In the genomic region with DNA sequence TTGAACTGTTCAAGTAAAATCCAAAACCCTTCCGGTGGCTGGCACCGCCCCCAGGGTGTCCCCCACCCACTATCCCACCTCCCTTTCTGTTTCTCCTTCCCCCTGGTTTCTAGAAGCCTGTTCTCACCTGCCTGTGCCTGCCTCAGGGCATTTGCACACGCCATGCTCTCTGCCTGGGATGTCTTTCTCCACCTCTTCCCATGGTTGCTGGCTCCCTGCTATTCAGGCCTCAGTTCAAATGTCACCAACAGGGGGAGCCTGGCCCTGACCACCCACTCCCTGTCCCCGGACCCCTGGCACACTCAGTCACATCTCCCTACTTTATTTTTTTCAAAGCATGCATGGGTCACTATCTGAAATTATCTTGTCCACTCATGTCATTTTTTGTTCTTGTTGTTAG, we compare ENCODE assay signal across 13 cellular contexts. TPM values are rescaled to one million over a fixed set of nuclear protein-coding genes. Genes with fewer than 3 reads are reported as not detected.
A peak's percentile ranks its signal among the peaks of the same experiment; 100 is the strongest.
DNase-seq lines count a peak whose midpoint lies in the region; ATAC-seq, FAIRE-seq and TF ChIP-seq lines count a peak whose summit lies in the region.
"Had no signal": no experiment of that assay in that cellular context is flagged by ENCODE, and none has a peak within 500 bp of the region (broad histone marks: within the 10 kb centered on the region; RNA-seq: fewer than 3 reads in every experiment).

No MANE protein-coding gene starts in this region.

- no TSS peak for BruUV-seq in Panc1 (replicated peaks; lab: Mats Ljungman, UMichigan)

- ATAC-seq in Panc1 = peak; percentile 33; the same call in 1 of the 2 replicates
- ATAC-seq: gastrocnemius medialis had no signal

- WGBS in testis, 2 donors = 91 to 92% methylated on average over 4 of the region's 4 CpGs

- TF ChIP-seq CTCF in AG04450 (IDR thresholded peaks at IDR 0.05; ENCODE audit: low read depth, low read length) = 0 out of 2 replicates have a peak, but pooled peaks have one; percentile 20
- peak; percentile 43 for TF ChIP-seq CTCF in GM12864 (IDR thresholded peaks at IDR 0.05; ENCODE audit: low read depth, low read length, missing control alignments)
- no peak; the same call in 1 of the 2 replicates for TF ChIP-seq CTCF in Panc1 (IDR thresholded peaks at IDR 0.05)
- peak; percentile 19 for TF ChIP-seq CTCF in fibroblast of the aortic adventitia (IDR thresholded peaks at IDR 0.05; ENCODE audit: insufficient read depth, low read length)
- TF ChIP-seq CTCF in dorsolateral prefrontal cortex (IDR thresholded peaks at IDR 0.05 in 54 of 56, conservative IDR thresholded peaks at IDR 0.05 in 2 of 56; ENCODE audit: low read depth in 1 of 56, partially characterized antibody in 56 of 56) = peak in 6 of 56 donors; percentile 7 to 19 (median 12)
- no peak for TF ChIP-seq CTCF in testis (IDR thresholded peaks at IDR 0.05)

- no peak for DNase-seq in AG04450 (ENCODE audit: low read depth, low spot score)
- DNase-seq in GM12864 (ENCODE audit: low read depth) = no peak
- no peak for DNase-seq in Panc1 (ENCODE audit: low read depth, low spot score)
- no peak for DNase-seq in fibroblast of the aortic adventitia (ENCODE audit: low read depth)
- DNase-seq in dorsolateral prefrontal cortex = no peak
- no peak for DNase-seq in HTR-8/SVneo (ENCODE audit: insufficient read length, low spot score)
- DNase-seq in testis = no peak
- no peak for DNase-seq in retina
- DNase-seq: activated T-cell treated with anti-CD3 and anti-CD28 coated beads for 4 hours; central memory CD4-positive, alpha-beta T cell; gastrocnemius medialis; Kasumi-1 had no signal

- in situ Hi-C loops in Panc1 (cut with HindIII; ENCODE audit: low pct_unique_long_range_greater_than_20kb, low sequenced_read_pairs) = no loop called here

- intact Hi-C loops in Panc1 (cut with micrococcal nuclease; ENCODE audit: unreplicated experiment) (no loop called here), dorsolateral prefrontal cortex (cut with DNase I) (no loop called here), testis (cut with DNase I; ENCODE audit: low total_unique reads) (no loop called here)

- H3K27ac ChIP-seq in AG04450 (ENCODE audit: low read depth, low read length) = no peak overlapping the region
- peak overlapping the region; percentile 68 for H3K27ac ChIP-seq in Panc1 (ENCODE audit: low read length)
- H3K27ac ChIP-seq in dorsolateral prefrontal cortex = no peak overlapping the region
- H3K27ac ChIP-seq in testis = no peak overlapping the region
- H3K27ac ChIP-seq: gastrocnemius medialis had no signal

- FAIRE-seq in HTR-8/SVneo (lab: Jason Lieb, UNC) = no peak

- H3K27me3 ChIP-seq in AG04450 (ENCODE audit: control insufficient read depth, insufficient read depth, low read length) (no peaks in the 10 kb centered on the region), Panc1 (ENCODE audit: control insufficient read depth, insufficient read depth, low read length) (no peaks in the 10 kb centered on the region), dorsolateral prefrontal cortex (no peaks in the 10 kb centered on the region), testis (no peaks in the 10 kb centered on the region)
- H3K27me3 ChIP-seq: gastrocnemius medialis had no signal

- H3K9me3 ChIP-seq in AG04450 (ENCODE audit: control insufficient read depth, insufficient read depth, low read length) = no peaks in the 10 kb centered on the region
- no peaks in the 10 kb centered on the region for H3K9me3 ChIP-seq in Panc1 (ENCODE audit: control insufficient read depth, insufficient read depth, low read depth, low read length)
- no peaks in the 10 kb centered on the region for H3K9me3 ChIP-seq in testis
- H3K9me3 ChIP-seq: Caco-2, gastrocnemius medialis had no signal

- CTCF ChIA-PET in AG04450 (lab: Charles Lee) (interaction anchor here (1.2 kb wide), 1 partner anchor 15 kb away, joined by 3 read pairs; no protein-coding TSS in a partner anchor), Panc1 (lab: Charles Lee) (interaction anchor here (0.6 to 1.7 kb wide), 2 partner anchors 15 to 47 kb away, joined by 3 to 4 read pairs; partner anchors contain the start of gene NAIF1)

- H3K36me3 ChIP-seq in Panc1 (ENCODE audit: control insufficient read depth, insufficient read depth, low read length) = no peaks in the 10 kb centered on the region
- H3K36me3 ChIP-seq in testis (ENCODE audit: low read depth, missing control alignments) = no peaks in the 10 kb centered on the region
- H3K36me3 ChIP-seq: gastrocnemius medialis had no signal

- TF ChIP-seq POLR2A in testis (IDR thresholded peaks at IDR 0.05) = no peak

- H3K4me1 ChIP-seq in Panc1 (ENCODE audit: control insufficient read depth, insufficient read depth, low read length) (peaks cover 36% of the 10 kb centered on the region), testis (no peaks in the 10 kb centered on the region)
- H3K4me1 ChIP-seq: Caco-2, gastrocnemius medialis had no signal

- H3K4me3 ChIP-seq in AG04450 (ENCODE audit: low read depth, low read length) = no peak overlapping the region
- H3K4me3 ChIP-seq in GM12864 (ENCODE audit: low read depth, low read length) = no peak overlapping the region
- no peak overlapping the region for H3K4me3 ChIP-seq in Panc1 (ENCODE audit: low read depth in 2 of 2, low read length in 2 of 2)
- H3K4me3 ChIP-seq in fibroblast of the aortic adventitia (ENCODE audit: low read depth, low read length) = no peak overlapping the region
- H3K4me3 ChIP-seq in dorsolateral prefrontal cortex = no peak overlapping the region
- H3K4me3 ChIP-seq in testis = no peak overlapping the region
- H3K4me3 ChIP-seq: gastrocnemius medialis had no signal

- POLR2A ChIA-PET in AG04450 (lab: Yijun Ruan, JAX) = interaction anchor here (0.6 kb wide), 1 partner anchor 622 kb away, joined by 3 read pairs; no protein-coding TSS in a partner anchor
- POLR2A ChIA-PET in Panc1 (lab: Charles Lee) = no interaction called here

RNA-seq across cellular contexts. Expression of gene EEIG1, which starts 39.9 kb away (rescaled TPM):
- polyA plus RNA-seq in AG04450 (2011; rRNA removed) (8.3 and 8.6 TPM in 2 replicates), testis (ENCODE audit: insufficient read depth, low read depth, low replicate concordance) (75.7 TPM)
- polyA minus RNA-seq in AG04450 (2011; rRNA and poly(A)+ RNA removed) = 5.2 and 11.1 TPM in 2 replicates
- total RNA-seq in Panc1 (2021; ENCODE audit: unreplicated experiment) (361 TPM), fibroblast of the aortic adventitia (ENCODE audit: low replicate concordance) (32.4 and 50.3 TPM in 2 replicates), dorsolateral prefrontal cortex (100 to 1,000 TPM in 117 of 120 experiments, 10 to 100 TPM in 3; 73.1 to 300 (median 141) TPM), testis (100 to 1,000 TPM; 119 to 129 TPM)
- polyA plus RNA-seq in Panc1 (2012; ENCODE audit: insufficient read length) = 215 TPM

RNA-seq across cellular contexts. Expression of gene NAIF1, which starts 46.4 kb away (rescaled TPM):
- 7.5 and 8.9 TPM in 2 replicates for polyA plus RNA-seq in AG04450 (2011; rRNA removed)
- 6.9 and 9.8 TPM in 2 replicates for polyA minus RNA-seq in AG04450 (2011; rRNA and poly(A)+ RNA removed)
- 14.6 TPM for total RNA-seq in Panc1 (2021; ENCODE audit: unreplicated experiment)
- polyA plus RNA-seq in Panc1 (2012; ENCODE audit: insufficient read length) = 19.1 TPM
- 6.0 and 7.5 TPM in 2 replicates for total RNA-seq in fibroblast of the aortic adventitia (ENCODE audit: low replicate concordance)
- total RNA-seq in dorsolateral prefrontal cortex = 10 to 100 TPM in 17 of 120 experiments, 1 to 10 TPM in 103; 3.4 to 14.7 (median 7.2) TPM
- total RNA-seq in testis = 10 to 100 TPM; 18.5 to 19.4 TPM
- polyA plus RNA-seq in testis (ENCODE audit: insufficient read depth, low read depth, low replicate concordance) = 25.1 TPM

RNA-seq across cellular contexts. Expression of gene SLC25A25, which starts 47.3 kb away (rescaled TPM):
- polyA plus RNA-seq in AG04450 (2011; rRNA removed) (12.0 and 12.6 TPM in 2 replicates), testis (ENCODE audit: insufficient read depth, low read depth, low replicate concordance) (15.0 TPM)
- 20.6 TPM in 2 replicates for polyA minus RNA-seq in AG04450 (2011; rRNA and poly(A)+ RNA removed)
- total RNA-seq in Panc1 (2021; ENCODE audit: unreplicated experiment) (10.7 TPM), fibroblast of the aortic adventitia (ENCODE audit: low replicate concordance) (15.2 and 20.2 TPM in 2 replicates), dorsolateral prefrontal cortex (10 to 100 TPM; 17.8 to 66.6 (median 35.3) TPM), testis (10 to 100 TPM; 19.1 to 21.1 TPM)
- polyA plus RNA-seq in Panc1 (2012; ENCODE audit: insufficient read length) = 6.8 TPM

Comparison
In these comparisons a context has a peak if more than half of its experiments do, and no peak if none do; other contexts are left out.
1. CTCF ChIP-seq: peak in AG04450 (single experiment), GM12864 (single experiment) and fibroblast of the aortic adventitia (single experiment); none in Panc1 (single experiment) and testis (0 of 3).